7 cellular contexts compared by ENCODE assay signal in the genomic region with DNA sequence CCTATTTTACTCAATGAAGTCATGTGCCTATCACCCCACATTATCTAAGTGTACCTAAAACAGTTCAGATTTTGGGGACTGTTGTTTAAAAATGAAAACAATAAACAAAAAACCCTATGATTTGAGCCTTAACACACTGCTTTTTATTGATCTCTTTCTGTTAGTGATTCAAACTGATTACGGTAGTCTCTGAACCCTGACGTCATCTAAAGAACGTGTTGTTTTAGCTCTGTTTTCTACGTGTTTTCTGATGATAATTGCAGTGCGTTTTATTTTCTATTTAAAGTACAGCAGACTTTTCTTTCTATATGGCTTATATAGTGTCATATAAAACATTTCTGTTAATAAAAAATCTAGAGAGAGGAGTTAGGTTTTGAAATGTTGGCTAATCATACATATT.
"Had no signal": no experiment of that assay in that cellular context is flagged by ENCODE, and none has a peak within 500 bp of the region (broad histone marks: within the 10 kb centered on the region; RNA-seq: fewer than 3 reads in every experiment).

No MANE protein-coding gene starts in this region.

- FAIRE-seq: HTR-8/SVneo, K562 had no signal

- H3K27ac Mint-ChIP-seq: IgD-negative memory B cell had no signal

- DNase-seq: IMR-90, KBM-7, KG1 had no signal

- ATAC-seq: K562 had no signal

- H3K27me3 Mint-ChIP-seq: IgD-negative memory B cell had no signal

- H3K4me1 Mint-ChIP-seq: IgD-negative memory B cell had no signal

- H3K4me3 ChIP-seq: K562 had no signal

- H3K9me3 Mint-ChIP-seq: IgD-negative memory B cell had no signal

- H3K4me3 Mint-ChIP-seq: IgD-negative memory B cell had no signal

- H3K27ac ChIP-seq: HL-60 had no signal
